1 cellular context compared by ENCODE assay signal in genomic region chr5:51465165-51465564, GRCh38.
TF ChIP-seq lines count a peak whose summit lies in the region.

No MANE protein-coding gene starts in this region.

TF ChIP-seq in H1, 55 proteins besides CTCF, POLR2A, EP300 and RAD21:
- TF ChIP-seq TAF1 (IDR thresholded peaks at IDR 0.05; ENCODE audit: low read depth, low read length) (0 out of 2 replicates have a peak, but pooled peaks have one; percentile 18), RNF2 (IDR thresholded peaks at IDR 0.05; ENCODE audit: borderline replicate concordance, low read depth, low read length, missing control alignments, poor library complexity, severe bottlenecking) (no peak), TBP (IDR thresholded peaks at IDR 0.05; ENCODE audit: low read depth, low read length) (no peak), CHD2 (IDR thresholded peaks at IDR 0.05; ENCODE audit: low read length) (no peak), YY1 (IDR thresholded peaks at IDR 0.05; ENCODE audit: low read depth, low read length) (peak; percentile 75), SIRT6 (IDR thresholded peaks at IDR 0.05; ENCODE audit: low read length) (no peak)
TF ChIP-seq in H1: peak in this region for 2.
